In the genomic region with DNA sequence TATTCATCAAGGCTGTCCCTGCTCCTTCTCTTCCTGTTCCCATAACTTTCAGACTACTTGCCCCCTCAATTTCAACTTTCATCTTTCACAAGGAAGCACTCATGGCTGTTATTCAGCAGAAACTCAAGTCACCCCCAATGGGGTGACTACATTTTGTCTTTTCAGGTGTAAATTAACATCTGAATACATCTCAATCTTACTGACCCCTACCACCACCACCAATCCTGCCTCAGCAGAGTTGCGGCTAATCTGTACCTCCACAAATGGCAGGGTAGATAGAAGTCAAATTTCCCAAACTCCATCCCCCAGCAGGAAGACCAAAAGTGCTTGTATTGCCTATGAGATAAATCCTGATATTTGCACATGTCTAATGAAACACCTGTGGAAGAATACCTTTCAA, we compare ENCODE assay signal across 1 cellular context.
TF ChIP-seq lines count a peak whose summit lies in the region.

No MANE protein-coding gene starts in this region.

TF ChIP-seq in H1, 55 proteins besides CTCF, POLR2A, EP300 and RAD21:
- TF ChIP-seq SRF (IDR thresholded peaks at IDR 0.05; ENCODE audit: low read depth, low read length), result no peak
- TF ChIP-seq RFX5 (IDR thresholded peaks at IDR 0.05; ENCODE audit: borderline replicate concordance, low read depth, low read length), result no peak
- TF ChIP-seq SP4 (IDR thresholded peaks at IDR 0.05; ENCODE audit: low read length), result no peak
- no peak for TF ChIP-seq TAF1 (IDR thresholded peaks at IDR 0.05; ENCODE audit: low read depth, low read length)
- no peak for TF ChIP-seq CEBPB (IDR thresholded peaks at IDR 0.05; ENCODE audit: low read depth, low read length)
- no peak for TF ChIP-seq POU5F1 (IDR thresholded peaks at IDR 0.05; ENCODE audit: low read depth, low read length)
- TF ChIP-seq TCF12 (IDR thresholded peaks at IDR 0.05; ENCODE audit: low read depth, low read length), result no peak
- TF ChIP-seq CHD7 (IDR thresholded peaks at IDR 0.05; ENCODE audit: insufficient replicate concordance, low read length), result peak; percentile 46
- TF ChIP-seq YY1 (IDR thresholded peaks at IDR 0.05; ENCODE audit: low read depth, low read length), result no peak
- TF ChIP-seq RBBP5 (IDR thresholded peaks at IDR 0.05; ENCODE audit: borderline replicate concordance, low read depth, low read length), result no peak
- TF ChIP-seq GABPA (IDR thresholded peaks at IDR 0.05; ENCODE audit: borderline replicate concordance, insufficient read depth, low read length), result no peak
- TF ChIP-seq SP1 (IDR thresholded peaks at IDR 0.05; ENCODE audit: low read depth, low read length), result 0 out of 2 replicates have a peak, but pooled peaks have one; percentile 19
- no peak for TF ChIP-seq POLR2AphosphoS5 (IDR thresholded peaks at IDR 0.05; ENCODE audit: low read depth, low read length)
- TF ChIP-seq EGR1 (IDR thresholded peaks at IDR 0.05; ENCODE audit: borderline replicate concordance, low read depth, low read length), result no peak
- no peak for TF ChIP-seq JUN (IDR thresholded peaks at IDR 0.05; ENCODE audit: low read depth, low read length)
- TF ChIP-seq SP2 (IDR thresholded peaks at IDR 0.05; ENCODE audit: low read length), result no peak
- TF ChIP-seq, protein P1, sequence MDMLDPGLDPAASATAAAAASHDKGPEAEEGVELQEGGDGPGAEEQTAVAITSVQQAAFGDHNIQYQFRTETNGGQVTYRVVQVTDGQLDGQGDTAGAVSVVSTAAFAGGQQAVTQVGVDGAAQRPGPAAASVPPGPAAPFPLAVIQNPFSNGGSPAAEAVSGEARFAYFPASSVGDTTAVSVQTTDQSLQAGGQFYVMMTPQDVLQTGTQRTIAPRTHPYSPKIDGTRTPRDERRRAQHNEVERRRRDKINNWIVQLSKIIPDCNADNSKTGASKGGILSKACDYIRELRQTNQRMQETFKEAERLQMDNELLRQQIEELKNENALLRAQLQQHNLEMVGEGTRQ (IDR thresholded peaks at IDR 0.05; ENCODE audit: low read length), result no peak
- TF ChIP-seq TBP (IDR thresholded peaks at IDR 0.05; ENCODE audit: low read depth, low read length), result no peak
- peak; percentile 53 for TF ChIP-seq ASH2L (IDR thresholded peaks at IDR 0.05; ENCODE audit: low read length)
- TF ChIP-seq KDM1A (IDR thresholded peaks at IDR 0.05; ENCODE audit: borderline replicate concordance, low read length), result no peak
- 0 out of 2 replicates have a peak, but pooled peaks have one; percentile 2 for TF ChIP-seq MAFK (IDR thresholded peaks at IDR 0.05; ENCODE audit: low read depth, low read length)
- no peak for TF ChIP-seq EZH2 (IDR thresholded peaks at IDR 0.05; ENCODE audit: low read depth, low read length, severe bottlenecking)
- TF ChIP-seq SIX5 (IDR thresholded peaks at IDR 0.05; ENCODE audit: low read depth, low read length), result no peak
- no peak for TF ChIP-seq ZNF274 (IDR thresholded peaks at IDR 0.05; ENCODE audit: borderline replicate concordance, extremely low read depth, low read length)
- TF ChIP-seq HDAC2 (IDR thresholded peaks at IDR 0.05; ENCODE audit: borderline replicate concordance in 1 of 2, low read depth in 2 of 2, low read length in 2 of 2), result no peak; a peak in 1 of 4 replicates
- TF ChIP-seq TAF7 (optimal IDR thresholded peaks at IDR 0.05; ENCODE audit: borderline replicate concordance, low read depth, low read length), result no peak
- TF ChIP-seq CBX5 (IDR thresholded peaks at IDR 0.05; ENCODE audit: low read depth, low read length), result no peak
- TF ChIP-seq HDAC6 (IDR thresholded peaks at IDR 0.05; ENCODE audit: low read depth, low read length), result no peak
- no peak for TF ChIP-seq CBX8 (IDR thresholded peaks at IDR 0.05; ENCODE audit: borderline replicate concordance, low read depth, low read length)
- no peak for TF ChIP-seq BACH1 (IDR thresholded peaks at IDR 0.05; ENCODE audit: low read length)
TF ChIP-seq in H1: peak in this region for 4.
